Comparison of ENCODE assay signal across 8 cellular contexts in genomic region chr6:20213271-20213798, GRCh38. TPM values are rescaled to one million over a fixed set of nuclear protein-coding genes. Genes with fewer than 3 reads are reported as not detected.
A peak's percentile ranks its signal among the peaks of the same experiment; 100 is the strongest.
DNase-seq lines count a peak whose midpoint lies in the region; ATAC-seq, FAIRE-seq and TF ChIP-seq lines count a peak whose summit lies in the region.

No MANE protein-coding gene starts in this region.

- H3K9me3 Mint-ChIP-seq in osteocyte (ENCODE audit: unreplicated experiment) = no peaks in the 10 kb centered on the region

- H3K4me2 ChIP-seq in H1 (ENCODE audit: insufficient read depth in 1 of 2, low read depth in 2 of 2, low read length in 2 of 2) = peak overlapping the region; percentile 98 to 99

- H3K9me3 ChIP-seq in Panc1 (ENCODE audit: control insufficient read depth, insufficient read depth, low read depth, low read length) = no peaks in the 10 kb centered on the region
- no peaks in the 10 kb centered on the region for H3K9me3 ChIP-seq in H1 (ENCODE audit: insufficient read depth in 2 of 2, low read depth in 1 of 2, low read length in 1 of 2)

- POLR2A ChIA-PET in Panc1 (lab: Charles Lee) (interaction anchor here (1.7 kb wide), 1 partner anchor 23 kb away, joined by 3 read pairs; no protein-coding TSS in a partner anchor), H1 (lab: Charles Lee; ENCODE audit: partially characterized antibody) (interaction anchor here (0.6 to 1.5 kb wide), 3 partner anchors 8 to 189 kb away, joined by 3 to 5 read pairs (median 3); no protein-coding TSS in a partner anchor)

- no peak overlapping the region; the same call in 1 of the 2 replicates for H3K18ac ChIP-seq in H1 (ENCODE audit: extremely low read depth, low read length)

- no peak overlapping the region for H4K8ac ChIP-seq in H1 (ENCODE audit: extremely low read depth, insufficient read depth, low read length)

- H2BK20ac ChIP-seq in H1 (ENCODE audit: low read length) = no peak overlapping the region

- H2AK5ac ChIP-seq in H1 (ENCODE audit: low read depth, low read length) = peak overlapping the region; percentile 43; the same call in 1 of the 2 replicates

- H3K14ac ChIP-seq in H1 (ENCODE audit: insufficient read length) = peak overlapping the region; percentile 87

- ATAC-seq in Panc1 (no peak), GM19328 (IDR thresholded peaks at IDR 0.05; ENCODE audit: unreplicated experiment) (no peak)
- no peak for ATAC-seq in activated CD4-positive, CD25-positive, alpha-beta regulatory T cell treated with anti-CD3 and anti-CD28 coated beads, Interleukin-2, amount 50 U/mL, for 24 hours

- no peaks in the 10 kb centered on the region; the same call in 1 of the 2 replicates for H3K79me1 ChIP-seq in H1 (ENCODE audit: low read depth, low read length)

- peak overlapping the region; percentile 62 for H4K91ac ChIP-seq in H1 (replicated peaks; ENCODE audit: insufficient read length, low read length)

- no peak overlapping the region for H2BK5ac ChIP-seq in H1 (ENCODE audit: low read depth, low read length)

- CTCF ChIA-PET in Panc1 (lab: Charles Lee) (no interaction called here), H1 (lab: Charles Lee; ENCODE audit: partially characterized antibody) (interaction anchor here (0.8 to 1.8 kb wide), 10 partner anchors 13 to 121 kb away, joined by 3 to 6 read pairs (median 3); no protein-coding TSS in a partner anchor)

- peak overlapping the region; percentile 93 for H3K27ac Mint-ChIP-seq in osteocyte (ENCODE audit: unreplicated experiment)

- H3K36me3 Mint-ChIP-seq in osteocyte (ENCODE audit: unreplicated experiment) = no peaks in the 10 kb centered on the region

- H3K4me1 ChIP-seq in Panc1 (ENCODE audit: control insufficient read depth, insufficient read depth, low read length) (peaks cover 42% of the 10 kb centered on the region), H1 (replicated peaks in 1 of 4; ENCODE audit: control insufficient read depth in 3 of 4, insufficient read depth in 4 of 4, low read length in 3 of 4) (peaks cover 8 to 17% (median 10%) of the 10 kb centered on the region in 4 experiments; a peak in 5 of 7 replicates)

- peaks cover 16% of the 10 kb centered on the region for H3K23me2 ChIP-seq in H1 (ENCODE audit: low read depth, low read length)

- intact Hi-C loops in Panc1 (cut with micrococcal nuclease; ENCODE audit: unreplicated experiment) = no loop called here

- no peaks in the 10 kb centered on the region for H4K20me1 ChIP-seq in H1 (replicated peaks in 1 of 2; ENCODE audit: control insufficient read depth in 1 of 2, insufficient read depth in 2 of 2, low read length in 2 of 2)

- peak overlapping the region; percentile 78 to 85 for H3K4me3 ChIP-seq in Panc1 (ENCODE audit: low read depth in 2 of 2, low read length in 2 of 2)
- peak overlapping the region; percentile 64 to 87 (median 85); a peak in 7 of 8 replicates for H3K4me3 ChIP-seq in H1 (ENCODE audit: extremely low read depth in 1 of 4, insufficient read depth in 2 of 4, low read depth in 3 of 4, low read length in 4 of 4)

- TF ChIP-seq EP300 in H1 (IDR thresholded peaks at IDR 0.05; ENCODE audit: borderline replicate concordance in 1 of 2, low read depth in 2 of 2, low read length in 2 of 2) = no peak

- no peak overlapping the region for H2BK15ac ChIP-seq in H1 (ENCODE audit: low read length)

- TF ChIP-seq POLR2A in GM12891 (IDR thresholded peaks at IDR 0.05; ENCODE audit: low read depth, low read length) = no peak
- no peak for TF ChIP-seq POLR2A in H1 (IDR thresholded peaks at IDR 0.05; ENCODE audit: control extremely low read depth in 1 of 2, low read depth in 2 of 2, low read length in 2 of 2)

- TF ChIP-seq RAD21 in H1 (IDR thresholded peaks at IDR 0.05 in 1 of 2, conservative IDR thresholded peaks at IDR 0.05 in 1 of 2; ENCODE audit: low read depth in 2 of 2, low read length in 2 of 2) = no peak

- WGBS in H1 (ENCODE audit: extremely low coverage in 1 of 2, insufficient coverage in 1 of 2, insufficient read length in 1 of 2, insufficient replicate concordance in 2 of 2, low coverage in 1 of 2, low lambda C conversion rate in 2 of 2, missing lambda C conversion rate in 1 of 2), 2 experiments = 59% methylated on average over 9 of the region's 9 CpGs; no CpG with 5 or more reads in 1 of the 2 experiments

- no peak overlapping the region for H4K5ac ChIP-seq in H1 (ENCODE audit: insufficient read length, low read depth, low read length)

- FAIRE-seq in GM12891 (lab: Jason Lieb, UNC) (peak; percentile 52), H1 (lab: Jason Lieb, UNC) (no peak)

- no peak overlapping the region for H3K4ac ChIP-seq in H1 (replicated peaks; ENCODE audit: insufficient read length, low read depth, low read length)

- DNase-seq in GM12891 (ENCODE audit: insufficient read length, low spot score) (no peak), Panc1 (ENCODE audit: low read depth, low spot score) (no peak), H1 (ENCODE audit: low read depth in 1 of 2, low spot score in 2 of 2) (no peak), osteocyte (ENCODE audit: extremely low spot score, unreplicated experiment) (no peak), cerebellar cortex (ENCODE audit: low spot score) (no peak), occipital lobe (lab: John Stamatoyannopoulos, UW) (no peak)

- H3K4me1 Mint-ChIP-seq in osteocyte (ENCODE audit: unreplicated experiment) = peaks cover 22% of the 10 kb centered on the region

- no peaks in the 10 kb centered on the region for H3K27me3 ChIP-seq in Panc1 (ENCODE audit: control insufficient read depth, insufficient read depth, low read length)
- H3K27me3 ChIP-seq in H1 (replicated peaks in 1 of 4; ENCODE audit: control insufficient read depth in 3 of 4, extremely low read depth in 1 of 4, insufficient read depth in 3 of 4, low read length in 3 of 4) = 0 out of 7 replicates have a peak, but pooled peaks cover 0 to 6% (median 0%) of the 10 kb centered on the region in 4 experiments

- H3K4me3 Mint-ChIP-seq in osteocyte (ENCODE audit: unreplicated experiment) = peak overlapping the region; percentile 89

- H3K27ac ChIP-seq in Panc1 (ENCODE audit: low read length) = peak overlapping the region; percentile 93
- no peak overlapping the region for H3K27ac ChIP-seq in H1 (ENCODE audit: low read depth, low read length)

- H2BK120ac ChIP-seq in H1 (replicated peaks; ENCODE audit: low read depth, low read length) = no peak overlapping the region

- no peaks in the 10 kb centered on the region; the same call in none of the 2 replicates for H3K36me3 ChIP-seq in Panc1 (ENCODE audit: control insufficient read depth, insufficient read depth, low read length)
- H3K36me3 ChIP-seq in H1 (ENCODE audit: control insufficient read depth in 2 of 4, insufficient read depth in 4 of 4, low read length in 3 of 4) = no peaks in the 10 kb centered on the region

- H3K23ac ChIP-seq in H1 (ENCODE audit: insufficient read length) = no peak overlapping the region

- no peaks in the 10 kb centered on the region for H3K27me3 Mint-ChIP-seq in osteocyte (ENCODE audit: unreplicated experiment)

- no TSS peak for BruUV-seq in Panc1 (replicated peaks; lab: Mats Ljungman, UMichigan)

- peak overlapping the region; percentile 93 for H2AFZ ChIP-seq in H1 (ENCODE audit: low read length)

- H3K9ac ChIP-seq in H1 (replicated peaks in 1 of 4; ENCODE audit: extremely low read depth in 1 of 4, low read depth in 3 of 4, low read length in 3 of 4) = peak overlapping the region in 1 of 4 experiments; percentile 66; a peak in 2 of 7 replicates

- peaks cover 0 to 14% of the 10 kb centered on the region in 2 experiments; a peak in 1 of 4 replicates for H3K79me2 ChIP-seq in H1 (ENCODE audit: control insufficient read depth in 1 of 2, insufficient read depth in 2 of 2, low read length in 2 of 2)

- in situ Hi-C loops in Panc1 (cut with HindIII; ENCODE audit: low pct_unique_long_range_greater_than_20kb, low sequenced_read_pairs) = no loop called here

- TF ChIP-seq CTCF in Panc1 (IDR thresholded peaks at IDR 0.05) (no peak), H1 (IDR thresholded peaks at IDR 0.05; ENCODE audit: control extremely low read depth in 1 of 3, insufficient read depth in 1 of 3, low read depth in 1 of 3, low read length in 3 of 3) (no peak), osteocyte (IDR thresholded peaks at IDR 0.05) (no peak)

- no peak overlapping the region for H2BK12ac ChIP-seq in H1 (ENCODE audit: low read depth, low read length)

- H3K56ac ChIP-seq in H1 (replicated peaks; ENCODE audit: insufficient read length, low read depth, low read length) = no peak overlapping the region

TF ChIP-seq in GM12891, 5 proteins besides CTCF, POLR2A, EP300 and RAD21:
- TF ChIP-seq SPI1 (IDR thresholded peaks at IDR 0.05; ENCODE audit: low read depth, low read length) (no peak), PAX5 (IDR thresholded peaks at IDR 0.05; ENCODE audit: insufficient read depth, low read length, severe bottlenecking) (no peak), POU2F2 (IDR thresholded peaks at IDR 0.05; ENCODE audit: low read depth, low read length) (no peak), TAF1 (IDR thresholded peaks at IDR 0.05; ENCODE audit: low read depth, low read length) (no peak), POLR2AphosphoS5 (IDR thresholded peaks at IDR 0.05; ENCODE audit: low read depth, low read length) (no peak)
TF ChIP-seq in GM12891: peak in this region for 0.

TF ChIP-seq in H1, 55 proteins besides CTCF, POLR2A, EP300 and RAD21 (continues in another document):
- TF ChIP-seq KDM4A (IDR thresholded peaks at IDR 0.05; ENCODE audit: low read depth, low read length, severe bottlenecking) (no peak), SP1 (IDR thresholded peaks at IDR 0.05; ENCODE audit: low read depth, low read length) (no peak), TBP (IDR thresholded peaks at IDR 0.05; ENCODE audit: low read depth, low read length) (no peak), FOSL1 (IDR thresholded peaks at IDR 0.05; ENCODE audit: insufficient read depth, low read depth, low read length) (no peak), EGR1 (IDR thresholded peaks at IDR 0.05; ENCODE audit: borderline replicate concordance, low read depth, low read length) (no peak), JUN (IDR thresholded peaks at IDR 0.05; ENCODE audit: low read depth, low read length) (no peak), HDAC6 (IDR thresholded peaks at IDR 0.05; ENCODE audit: low read depth, low read length) (no peak), GABPA (IDR thresholded peaks at IDR 0.05; ENCODE audit: borderline replicate concordance, insufficient read depth, low read length) (no peak)

RNA-seq across cellular contexts. Expression of gene MBOAT1, which starts 1.1 kb away (rescaled TPM):
- 4.2 TPM for polyA plus RNA-seq in GM12891 (2012; ENCODE audit: low read depth, missing spikeins)
- total RNA-seq in Panc1 (2021; ENCODE audit: unreplicated experiment) (15.1 TPM), osteocyte (6.5 and 6.6 TPM in 2 replicates), occipital lobe (3.1 TPM)
- 6.3 TPM for polyA plus RNA-seq in Panc1 (2012; ENCODE audit: insufficient read length)
- total RNA-seq in H1 (2021; fragmentation: NEBNext Ultra II Directional; extraction: Animal tissue kit (Norgen Biotek cat#: 25700)) = 19.5 and 19.6 TPM in 2 replicates
- polyA plus RNA-seq in H1 (2011; rRNA removed) = 4.9 and 5.2 TPM in 2 replicates
- polyA plus RNA-seq in H1 (2011; cell fraction: cytosol; rRNA removed) = 5.6 TPM
- polyA plus RNA-seq in H1 (2011; cell fraction: nucleus; rRNA removed) = 7.0 TPM
- polyA plus RNA-seq in H1 (2012, experiment 1 of 2) = 8.4 to 10.4 TPM (median 9.2 TPM) in 4 replicates
- polyA plus RNA-seq in H1 (2012, experiment 2 of 2) = 1.5 TPM
- polyA plus RNA-seq in H1 (2013, experiment 1 of 2) = 16.8 TPM
- polyA plus RNA-seq in H1 (2013, experiment 2 of 2) = 18.6 TPM
- 21.6 and 25.8 TPM in 2 replicates for polyA minus RNA-seq in H1 (2011; rRNA and poly(A)+ RNA removed)
- 13.2 TPM for polyA minus RNA-seq in H1 (2011; cell fraction: cytosol; rRNA and poly(A)+ RNA removed)
- 11.7 TPM for polyA minus RNA-seq in H1 (2011; cell fraction: nucleus; rRNA and poly(A)+ RNA removed)
